9 cellular contexts compared by ENCODE assay signal in genomic region chr15:48646364-48646763, GRCh38. TPM values are rescaled to one million over a fixed set of nuclear protein-coding genes. Genes with fewer than 3 reads are reported as not detected.
DNase-seq lines count a peak whose midpoint lies in the region; ATAC-seq, FAIRE-seq and TF ChIP-seq lines count a peak whose summit lies in the region.
"Had no signal": no experiment of that assay in that cellular context is flagged by ENCODE, and none has a peak within 500 bp of the region (broad histone marks: within the 10 kb centered on the region; RNA-seq: fewer than 3 reads in every experiment).

No MANE protein-coding gene starts in this region.

- no peaks in the 10 kb centered on the region for H3K9me3 Mint-ChIP-seq in WTC11

- H3K27me3 ChIP-seq in iPS-15b (ENCODE audit: control insufficient read depth, insufficient read depth, low read length): peaks cover 42% of the 10 kb centered on the region

- TF ChIP-seq POLR2A in GM12892 (IDR thresholded peaks at IDR 0.05; ENCODE audit: low read depth, low read length): no peak

- H3K9me3 ChIP-seq in iPS-15b (ENCODE audit: control insufficient read depth, insufficient read depth, low read length): no peaks in the 10 kb centered on the region
- H3K9me3 ChIP-seq in OCI-LY7 (ENCODE audit: low read length): no peaks in the 10 kb centered on the region

- no peaks in the 10 kb centered on the region for H4K20me1 ChIP-seq in OCI-LY7 (ENCODE audit: insufficient read depth, low read length)

- no peaks in the 10 kb centered on the region for H3K79me2 ChIP-seq in OCI-LY7 (ENCODE audit: insufficient read depth, low read depth, low read length)

- peaks cover 63% of the 10 kb centered on the region for H3K27me3 Mint-ChIP-seq in WTC11 (ENCODE audit: low read depth)

- intact Hi-C loops in OCI-LY7 (cut with micrococcal nuclease; ENCODE audit: unreplicated experiment): no loop called here

- H3K27ac Mint-ChIP-seq in WTC11: no peak overlapping the region

- POLR2A ChIA-PET in WTC11 (lab: Charles Lee) (interaction anchor here (1.0 to 1.4 kb wide), 2 partner anchors 206 to 315 kb away, joined by 4 to 6 read pairs; partner anchors contain the start of gene DUT), OCI-LY7 (lab: Charles Lee) (no interaction called here)

- no peak overlapping the region for H3K4me2 ChIP-seq in OCI-LY7 (ENCODE audit: low read length)

- peaks cover 35% of the 10 kb centered on the region for H3K4me1 Mint-ChIP-seq in WTC11

- CTCF ChIA-PET in WTC11 (lab: Charles Lee): no interaction called here
- CTCF ChIA-PET in OCI-LY7 (lab: Charles Lee; ENCODE audit: unreplicated experiment): no interaction called here

- no peaks in the 10 kb centered on the region for H3K36me3 ChIP-seq in iPS-15b (ENCODE audit: control insufficient read depth, insufficient read depth, low read length)
- H3K36me3 ChIP-seq in OCI-LY7 (ENCODE audit: insufficient read depth, low read length): no peaks in the 10 kb centered on the region

- DNase-seq in WTC11 (ENCODE audit: low spot score): no peak
- no peak for DNase-seq in stimulated activated CD4-positive, alpha-beta T cell treated with anti-CD3 and anti-CD28 coated beads, Interleukin-1b, Interleukin-23, amount 100 ng/mL, for 48 hours
- DNase-seq in GM12892 (ENCODE audit: insufficient read length): no peak
- no peak for DNase-seq in OCI-LY7 (ENCODE audit: low spot score)
- DNase-seq in stimulated activated CD8-positive, alpha-beta memory T cell treated with anti-CD3 and anti-CD28 coated beads, Interleukin-4, amount 100 ng/mL, for 48 hours: no peak
- DNase-seq: activated CD4-positive, CD25-positive, alpha-beta regulatory T cell treated with anti-CD3 and anti-CD28 coated beads, Interleukin-2, amount 50 U/mL, for 72 hours had no signal

- peak overlapping the region; percentile 63 for H3K4me3 Mint-ChIP-seq in WTC11

- no peaks in the 10 kb centered on the region for H3K9me2 ChIP-seq in OCI-LY7 (ENCODE audit: insufficient read depth, low read length)

- no peak for FAIRE-seq in GM12892 (lab: Jason Lieb, UNC)

- TF ChIP-seq CTCF in WTC11 (IDR thresholded peaks at IDR 0.05) (no peak), OCI-LY7 (conservative IDR thresholded peaks at IDR 0.05; ENCODE audit: low read length) (no peak)

- H3K36me3 Mint-ChIP-seq in WTC11: no peaks in the 10 kb centered on the region

- no TSS peak for BruUV-seq in OCI-LY7 (replicated peaks; lab: Mats Ljungman, UMichigan)

- no peak overlapping the region for H2AFZ ChIP-seq in OCI-LY7 (ENCODE audit: low read length)

- H3K4me1 ChIP-seq in iPS-15b (ENCODE audit: control insufficient read depth, insufficient read depth, low read length) (peaks cover 13% of the 10 kb centered on the region), OCI-LY7 (ENCODE audit: insufficient read depth, low read length, poor library complexity, severe bottlenecking) (no peaks in the 10 kb centered on the region)

- H3K27ac ChIP-seq in skin epidermis: peak overlapping the region in 19 of 21 experiments; percentile 36 to 94 (median 82)
- no peak overlapping the region for H3K27ac ChIP-seq in OCI-LY7 (ENCODE audit: low read depth, low read length, poor library complexity, severe bottlenecking)

- H3K4me3 ChIP-seq in iPS-15b (ENCODE audit: low read depth, low read length) (peak overlapping the region; percentile 69), skin epidermis (peak overlapping the region; percentile 42 to 66 (median 56)), OCI-LY7 (ENCODE audit: low read depth, low read length, poor library complexity, severe bottlenecking) (no peak overlapping the region)

- ATAC-seq in GM21515 (IDR thresholded peaks at IDR 0.05; ENCODE audit: unreplicated experiment) (peak; percentile 3), WTC11 (peak; percentile 4)

- peak overlapping the region; percentile 24 for H3K9ac ChIP-seq in iPS-15b (ENCODE audit: low read depth, low read length)

TF ChIP-seq in WTC11, 78 proteins besides CTCF, POLR2A, EP300 and RAD21:
- TF ChIP-seq NR1H2 (CRISPR knock-in tag; IDR thresholded peaks at IDR 0.05) (no peak), SOX15 (CRISPR knock-in tag; IDR thresholded peaks at IDR 0.05) (no peak), ZNF512 (CRISPR knock-in tag; IDR thresholded peaks at IDR 0.05; ENCODE audit: borderline replicate concordance) (no peak), MAX (CRISPR knock-in tag; IDR thresholded peaks at IDR 0.05) (no peak), ZNF532 (CRISPR knock-in tag; IDR thresholded peaks at IDR 0.05; ENCODE audit: borderline replicate concordance) (no peak), EMX1 (CRISPR knock-in tag; IDR thresholded peaks at IDR 0.05) (no peak), FOXP1 (CRISPR knock-in tag; IDR thresholded peaks at IDR 0.05; ENCODE audit: borderline replicate concordance) (no peak)

RNA-seq across cellular contexts. Expression of gene FBN1, which starts 0.9 kb away (rescaled TPM):
- total RNA-seq in WTC11 (2021) (3.3 to 5.2 TPM (median 3.7 TPM) in 3 replicates), OCI-LY7 (2022) (0.68 TPM in 2 replicates)
- 4.9 TPM for polyA plus RNA-seq in GM12892 (2012; ENCODE audit: missing spikeins)
- total RNA-seq in OCI-LY7 (2014; rRNA removed; shearing (Covaris generic)): 1.0 and 2.3 TPM in 2 replicates
